1 cellular context compared by ENCODE assay signal in the genomic region with DNA sequence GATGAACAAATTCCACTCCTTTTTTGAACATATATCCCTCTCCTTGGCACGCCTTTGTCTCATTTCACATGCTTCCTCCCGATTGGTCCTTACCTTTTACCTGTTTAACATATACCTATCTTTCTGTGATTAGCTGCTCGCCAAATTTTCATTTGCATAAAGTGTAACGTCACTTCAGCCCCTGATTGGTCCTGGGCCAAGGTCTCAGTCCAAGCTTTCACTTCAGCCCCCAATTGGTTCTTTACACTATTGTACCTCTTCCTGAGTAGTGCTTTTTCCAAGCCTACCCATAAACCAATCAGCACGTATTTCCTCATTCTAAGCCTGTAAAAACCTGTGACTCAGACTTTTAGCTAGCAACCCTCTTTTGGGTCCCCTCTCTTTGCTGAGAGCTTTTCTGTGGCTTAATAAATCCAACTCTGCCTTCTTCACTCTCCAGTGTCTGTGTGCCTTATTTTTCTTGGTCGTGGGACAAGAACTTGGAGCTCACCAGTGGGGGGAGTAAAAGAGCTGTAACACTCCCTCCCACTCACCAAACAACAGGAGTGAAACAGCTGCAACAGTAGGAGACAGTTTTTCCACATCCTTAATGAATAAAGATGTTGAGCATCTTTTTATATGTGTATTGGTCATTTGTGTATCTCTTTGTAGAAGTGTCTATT.
TF ChIP-seq lines count a peak whose summit lies in the region.

No MANE protein-coding gene starts in this region.

TF ChIP-seq in SK-N-SH treated with all-trans-retinoic acid at 6 μM for 48 hours, 23 proteins besides CTCF, POLR2A, EP300 and RAD21 (continued from another document):
- no peak for TF ChIP-seq TSHZ2 (CRISPR knock-in tag; IDR thresholded peaks at IDR 0.05)
- no peak for TF ChIP-seq PATZ1 (CRISPR knock-in tag; IDR thresholded peaks at IDR 0.05; ENCODE audit: borderline replicate concordance)
